In genomic region chr2:32485399-32485798, GRCh38 we compare ENCODE assay signal across 2 cellular contexts.
TF ChIP-seq lines count a peak whose summit lies in the region.

No MANE protein-coding gene starts in this region.

TF ChIP-seq in IMR-90, 13 proteins besides CTCF, POLR2A, EP300 and RAD21:
- TF ChIP-seq NFE2L2 (IDR thresholded peaks at IDR 0.05; ENCODE audit: low read depth, low read length), result no peak

TF ChIP-seq in endothelial cell of umbilical vein, 7 proteins besides CTCF, POLR2A, EP300 and RAD21:
- no peak for TF ChIP-seq GATA2 (IDR thresholded peaks at IDR 0.05; ENCODE audit: insufficient read depth, insufficient read length, low read depth, low read length)
- no peak for TF ChIP-seq MAX (IDR thresholded peaks at IDR 0.05; ENCODE audit: insufficient read depth, insufficient read length)
- TF ChIP-seq POLR2AphosphoS5 (IDR thresholded peaks at IDR 0.05; ENCODE audit: insufficient read depth, low read depth, low read length), result no peak
- no peak for TF ChIP-seq FOS (IDR thresholded peaks at IDR 0.05; ENCODE audit: borderline replicate concordance, insufficient read depth, low read length)
- TF ChIP-seq EZH2 (IDR thresholded peaks at IDR 0.05; ENCODE audit: borderline replicate concordance, low read depth, low read length, severe bottlenecking), result no peak
- no peak for TF ChIP-seq MYC (IDR thresholded peaks at IDR 0.05; ENCODE audit: low read depth, low read length)
- no peak for TF ChIP-seq JUN (IDR thresholded peaks at IDR 0.05; ENCODE audit: borderline replicate concordance, insufficient read depth, insufficient read length, low read depth)
